Comparison of ENCODE assay signal across 21 cellular contexts in the genomic region with DNA sequence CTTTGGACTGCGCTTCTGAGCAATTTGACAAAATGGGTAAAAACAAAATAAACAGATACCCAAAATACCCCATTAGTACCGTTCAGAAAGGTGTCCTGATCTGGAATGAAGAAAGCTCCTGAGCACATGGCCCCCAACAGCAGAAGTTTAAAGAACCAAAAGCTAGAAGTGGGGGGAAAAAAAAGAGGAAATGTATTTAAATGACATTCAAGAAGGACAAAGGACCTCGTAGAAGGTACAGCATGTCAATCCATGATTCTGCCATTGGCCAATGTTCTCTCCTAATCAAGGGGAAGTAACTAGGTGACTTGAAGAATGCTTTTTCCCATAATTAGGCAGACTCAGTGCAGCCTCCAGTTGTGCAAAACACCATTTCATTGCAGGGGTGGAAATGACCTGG.
DNase-seq lines count a peak whose midpoint lies in the region; ATAC-seq and TF ChIP-seq lines count a peak whose summit lies in the region.
"Had no signal": no experiment of that assay in that cellular context is flagged by ENCODE, and none has a peak within 500 bp of the region (broad histone marks: within the 10 kb centered on the region; RNA-seq: fewer than 3 reads in every experiment).

No MANE protein-coding gene starts in this region.

- CTCF ChIA-PET in Caco-2 (lab: Charles Lee), result interaction anchor here (0.5 kb wide), 1 partner anchor 130 kb away, joined by 3 read pairs; no protein-coding TSS in a partner anchor
- CTCF ChIA-PET in activated CD4-positive, alpha-beta T cell treated with anti-CD3 and anti-CD28 coated beads for 36 hours (lab: Charles Lee), result interaction anchor here (0.7 kb wide), 1 partner anchor 85 kb away, joined by 3 read pairs; no protein-coding TSS in a partner anchor

- H4K20me1 ChIP-seq in OCI-LY1 (ENCODE audit: insufficient read depth, low read length), result no peaks in the 10 kb centered on the region

- H3K36me3 ChIP-seq in Caco-2 (ENCODE audit: control insufficient read depth, insufficient read depth, low read length) (peaks cover 5% of the 10 kb centered on the region; the same call in 1 of the 2 replicates), OCI-LY1 (ENCODE audit: insufficient read depth, low read length) (peaks cover 49% of the 10 kb centered on the region)

- H3K4me3 Mint-ChIP-seq in Caco-2 (ENCODE audit: unreplicated experiment), result no peak overlapping the region
- H3K4me3 Mint-ChIP-seq in activated naive CD8-positive, alpha-beta T cell treated with anti-CD3 and anti-CD28 coated beads, Interleukin-2, amount 50 U/mL, for 24 hours, result no peak overlapping the region
- no peak overlapping the region for H3K4me3 Mint-ChIP-seq in activated CD4-positive, alpha-beta T cell treated with anti-CD3 and anti-CD28 coated beads for 36 hours
- H3K4me3 Mint-ChIP-seq: CD8-positive, alpha-beta memory T cell had no signal

- POLR2A ChIA-PET in Caco-2 (lab: Charles Lee), result no interaction called here
- POLR2A ChIA-PET in activated CD4-positive, alpha-beta T cell treated with anti-CD3 and anti-CD28 coated beads for 36 hours (lab: Charles Lee), result no interaction called here

- H3K79me2 ChIP-seq in OCI-LY1 (ENCODE audit: insufficient read depth, low read length), result peaks cover 19% of the 10 kb centered on the region

- peaks cover 55% of the 10 kb centered on the region for H3K4me1 Mint-ChIP-seq in Caco-2 (ENCODE audit: low read depth, unreplicated experiment)
- peaks cover 64% of the 10 kb centered on the region for H3K4me1 Mint-ChIP-seq in activated naive CD8-positive, alpha-beta T cell treated with anti-CD3 and anti-CD28 coated beads, Interleukin-2, amount 50 U/mL, for 24 hours
- peaks cover 48% of the 10 kb centered on the region for H3K4me1 Mint-ChIP-seq in activated CD4-positive, alpha-beta T cell treated with anti-CD3 and anti-CD28 coated beads for 36 hours

- BruUV-seq in Caco-2 (replicated peaks; lab: Mats Ljungman, UMichigan), result no TSS peak

- H3K9me3 Mint-ChIP-seq in Caco-2 (ENCODE audit: unreplicated experiment), result no peaks in the 10 kb centered on the region
- H3K9me3 Mint-ChIP-seq in activated naive CD8-positive, alpha-beta T cell treated with anti-CD3 and anti-CD28 coated beads, Interleukin-2, amount 50 U/mL, for 24 hours, result no peaks in the 10 kb centered on the region
- no peaks in the 10 kb centered on the region for H3K9me3 Mint-ChIP-seq in activated CD4-positive, alpha-beta T cell treated with anti-CD3 and anti-CD28 coated beads for 36 hours (ENCODE audit: low read depth)
- H3K9me3 Mint-ChIP-seq: CD8-positive, alpha-beta memory T cell had no signal

- H3F3A ChIP-seq in OCI-LY1 (ENCODE audit: insufficient read depth, low read length), result no peaks in the 10 kb centered on the region

- H3K27ac ChIP-seq in C4-2B (peak overlapping the region; percentile 66; the same call in 1 of the 2 replicates), OCI-LY1 (ENCODE audit: low read depth, low read length, poor library complexity, severe bottlenecking) (peak overlapping the region; percentile 76)
- H3K27ac ChIP-seq: KMS-11, thyroid gland had no signal

- H3K27me3 Mint-ChIP-seq in Caco-2 (ENCODE audit: insufficient read depth, unreplicated experiment), result no peaks in the 10 kb centered on the region
- no peaks in the 10 kb centered on the region for H3K27me3 Mint-ChIP-seq in activated naive CD8-positive, alpha-beta T cell treated with anti-CD3 and anti-CD28 coated beads, Interleukin-2, amount 50 U/mL, for 24 hours
- H3K27me3 Mint-ChIP-seq in activated CD4-positive, alpha-beta T cell treated with anti-CD3 and anti-CD28 coated beads for 36 hours, result no peaks in the 10 kb centered on the region

- intact Hi-C loops in Caco-2 (cut with micrococcal nuclease; ENCODE audit: unreplicated experiment) (no loop called here), posterior cingulate gyrus (cut with DNase I) (no loop called here)
- intact Hi-C loops in activated CD4-positive, alpha-beta T cell treated with anti-CD3 and anti-CD28 coated beads for 36 hours (cut with DNase I, micrococcal nuclease), result no loop called here

- no peak overlapping the region for H2AFZ ChIP-seq in OCI-LY1 (ENCODE audit: low read length)

- H3K4me1 ChIP-seq in Caco-2 (peaks cover 38% of the 10 kb centered on the region), OCI-LY1 (ENCODE audit: insufficient read depth, low read length, severe bottlenecking) (peaks cover 42% of the 10 kb centered on the region)

- ATAC-seq in activated naive CD8-positive, alpha-beta T cell treated with anti-CD3 and anti-CD28 coated beads, Interleukin-2, amount 50 U/mL, for 24 hours, result no peak
- ATAC-seq in activated CD4-positive, alpha-beta T cell treated with anti-CD3 and anti-CD28 coated beads for 36 hours, result no peak
- ATAC-seq: sciatic nerve; SK-N-SH treated with all-trans-retinoic acid at 6 μM for 48 hours; stimulated activated naive CD8-positive, alpha-beta T cell treated with anti-CD3 and anti-CD28 coated beads, Interleukin-15, Interleukin-2, amounts not matched to agents 100 U/mL and 50 U/mL, for 24 hours had no signal

- H3K9ac ChIP-seq in OCI-LY1 (ENCODE audit: low read length), result no peak overlapping the region
- H3K9ac ChIP-seq: KMS-11 had no signal

- DNase-seq in Caco-2, result no peak
- DNase-seq in activated naive CD8-positive, alpha-beta T cell treated with anti-CD3 and anti-CD28 coated beads, Interleukin-2, amount 50 U/mL, for 24 hours, result no peak
- no peak for DNase-seq in posterior cingulate gyrus
- DNase-seq in activated CD4-positive, alpha-beta T cell treated with anti-CD3 and anti-CD28 coated beads for 36 hours, result no peak
- no peak for DNase-seq in SIG-M5 (lab: John Stamatoyannopoulos, UW)
- DNase-seq: CD8-positive, alpha-beta memory T cell; DMS153; GDM1; glutamatergic neuron; GOT3; NCI-H1092 treated with DMSO at 0.1 percent for 48 hours; NCI-H2029; NCI-H345; NCI-H748 treated with DMSO at 0.1 percent for 48 hours; stimulated activated naive CD8-positive, alpha-beta T cell treated with anti-CD3 and anti-CD28 coated beads, Interleukin-15, Interleukin-2, amounts not matched to agents 100 U/mL and 50 U/mL, for 24 hours; thyroid gland had no signal

- H3K27me3 ChIP-seq in Caco-2 (replicated peaks; ENCODE audit: control insufficient read depth, insufficient read depth, low read length), result no peaks in the 10 kb centered on the region
- H3K27me3 ChIP-seq in OCI-LY1 (ENCODE audit: insufficient read depth, low read length), result no peaks in the 10 kb centered on the region
- H3K27me3 ChIP-seq: thyroid gland had no signal

- no peaks in the 10 kb centered on the region for H3K9me2 ChIP-seq in OCI-LY1 (ENCODE audit: low read depth, low read length)

- no peak overlapping the region for H3K4me3 ChIP-seq in Caco-2 (ENCODE audit: low read depth, low read length)
- no peak overlapping the region for H3K4me3 ChIP-seq in OCI-LY1 (ENCODE audit: low read depth, low read length, poor library complexity, severe bottlenecking)
- H3K4me3 ChIP-seq: thyroid gland had no signal

- no peaks in the 10 kb centered on the region for H3K9me3 ChIP-seq in Caco-2
- no peaks in the 10 kb centered on the region for H3K9me3 ChIP-seq in OCI-LY1 (ENCODE audit: low read length)
- H3K9me3 ChIP-seq: thyroid gland had no signal

- H3K4me2 ChIP-seq in OCI-LY1 (ENCODE audit: low read length), result no peak overlapping the region
- H3K4me2 ChIP-seq: KMS-11 had no signal

- TF ChIP-seq CTCF in C4-2B (conservative IDR thresholded peaks at IDR 0.05), result no peak
- TF ChIP-seq CTCF in Caco-2 (IDR thresholded peaks at IDR 0.05; ENCODE audit: insufficient read depth in 1 of 2, low read depth in 1 of 2, low read length in 1 of 2, severe bottlenecking in 1 of 2, unreplicated experiment in 1 of 2), result no peak
- TF ChIP-seq CTCF in OCI-LY1 (IDR thresholded peaks at IDR 0.05; ENCODE audit: low read length), result no peak

- H3K36me3 Mint-ChIP-seq in Caco-2 (ENCODE audit: insufficient read depth, unreplicated experiment), result peaks cover 88% of the 10 kb centered on the region
- H3K36me3 Mint-ChIP-seq in activated naive CD8-positive, alpha-beta T cell treated with anti-CD3 and anti-CD28 coated beads, Interleukin-2, amount 50 U/mL, for 24 hours (ENCODE audit: low read depth), result peaks cover 22% of the 10 kb centered on the region
- H3K36me3 Mint-ChIP-seq in activated CD4-positive, alpha-beta T cell treated with anti-CD3 and anti-CD28 coated beads for 36 hours (ENCODE audit: low read depth), result peaks cover 37% of the 10 kb centered on the region

- H3K27ac Mint-ChIP-seq in Caco-2 (ENCODE audit: unreplicated experiment), result peak overlapping the region; percentile 59
- H3K27ac Mint-ChIP-seq in activated naive CD8-positive, alpha-beta T cell treated with anti-CD3 and anti-CD28 coated beads, Interleukin-2, amount 50 U/mL, for 24 hours, result peak overlapping the region; percentile 36
- H3K27ac Mint-ChIP-seq in activated CD4-positive, alpha-beta T cell treated with anti-CD3 and anti-CD28 coated beads for 36 hours, result no peak overlapping the region
